In the genomic region with DNA sequence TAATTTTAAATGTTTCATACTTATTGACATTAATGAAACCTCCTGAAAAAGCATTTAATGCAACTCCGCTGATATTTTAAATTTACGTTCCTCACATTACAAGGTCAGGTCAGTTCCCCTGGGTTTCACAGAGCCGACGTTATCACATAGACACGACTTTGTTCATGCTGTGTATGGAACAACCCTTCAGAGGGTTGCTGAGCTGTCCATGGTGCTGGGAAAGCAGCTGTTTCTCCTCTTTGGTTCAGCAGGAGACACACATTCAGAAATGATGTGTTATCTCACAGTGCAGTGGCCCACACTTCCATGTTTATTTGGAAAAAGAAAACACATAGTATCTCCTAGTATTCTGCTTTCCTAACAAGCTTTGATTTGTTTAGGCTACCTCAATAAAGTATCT, we compare ENCODE assay signal across 1 cellular context.
TF ChIP-seq lines count a peak whose summit lies in the region.

No MANE protein-coding gene starts in this region.

TF ChIP-seq in GM23338, 12 proteins besides CTCF, POLR2A, EP300 and RAD21 (continued from another document):
- TF ChIP-seq, protein P1, sequence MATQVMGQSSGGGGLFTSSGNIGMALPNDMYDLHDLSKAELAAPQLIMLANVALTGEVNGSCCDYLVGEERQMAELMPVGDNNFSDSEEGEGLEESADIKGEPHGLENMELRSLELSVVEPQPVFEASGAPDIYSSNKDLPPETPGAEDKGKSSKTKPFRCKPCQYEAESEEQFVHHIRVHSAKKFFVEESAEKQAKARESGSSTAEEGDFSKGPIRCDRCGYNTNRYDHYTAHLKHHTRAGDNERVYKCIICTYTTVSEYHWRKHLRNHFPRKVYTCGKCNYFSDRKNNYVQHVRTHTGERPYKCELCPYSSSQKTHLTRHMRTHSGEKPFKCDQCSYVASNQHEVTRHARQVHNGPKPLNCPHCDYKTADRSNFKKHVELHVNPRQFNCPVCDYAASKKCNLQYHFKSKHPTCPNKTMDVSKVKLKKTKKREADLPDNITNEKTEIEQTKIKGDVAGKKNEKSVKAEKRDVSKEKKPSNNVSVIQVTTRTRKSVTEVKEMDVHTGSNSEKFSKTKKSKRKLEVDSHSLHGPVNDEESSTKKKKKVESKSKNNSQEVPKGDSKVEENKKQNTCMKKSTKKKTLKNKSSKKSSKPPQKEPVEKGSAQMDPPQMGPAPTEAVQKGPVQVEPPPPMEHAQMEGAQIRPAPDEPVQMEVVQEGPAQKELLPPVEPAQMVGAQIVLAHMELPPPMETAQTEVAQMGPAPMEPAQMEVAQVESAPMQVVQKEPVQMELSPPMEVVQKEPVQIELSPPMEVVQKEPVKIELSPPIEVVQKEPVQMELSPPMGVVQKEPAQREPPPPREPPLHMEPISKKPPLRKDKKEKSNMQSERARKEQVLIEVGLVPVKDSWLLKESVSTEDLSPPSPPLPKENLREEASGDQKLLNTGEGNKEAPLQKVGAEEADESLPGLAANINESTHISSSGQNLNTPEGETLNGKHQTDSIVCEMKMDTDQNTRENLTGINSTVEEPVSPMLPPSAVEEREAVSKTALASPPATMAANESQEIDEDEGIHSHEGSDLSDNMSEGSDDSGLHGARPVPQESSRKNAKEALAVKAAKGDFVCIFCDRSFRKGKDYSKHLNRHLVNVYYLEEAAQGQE (IDR thresholded peaks at IDR 0.05; ENCODE audit: unreplicated experiment) = peak; percentile 94
